ENCODE assay signal across 19 cellular contexts in the genomic region with DNA sequence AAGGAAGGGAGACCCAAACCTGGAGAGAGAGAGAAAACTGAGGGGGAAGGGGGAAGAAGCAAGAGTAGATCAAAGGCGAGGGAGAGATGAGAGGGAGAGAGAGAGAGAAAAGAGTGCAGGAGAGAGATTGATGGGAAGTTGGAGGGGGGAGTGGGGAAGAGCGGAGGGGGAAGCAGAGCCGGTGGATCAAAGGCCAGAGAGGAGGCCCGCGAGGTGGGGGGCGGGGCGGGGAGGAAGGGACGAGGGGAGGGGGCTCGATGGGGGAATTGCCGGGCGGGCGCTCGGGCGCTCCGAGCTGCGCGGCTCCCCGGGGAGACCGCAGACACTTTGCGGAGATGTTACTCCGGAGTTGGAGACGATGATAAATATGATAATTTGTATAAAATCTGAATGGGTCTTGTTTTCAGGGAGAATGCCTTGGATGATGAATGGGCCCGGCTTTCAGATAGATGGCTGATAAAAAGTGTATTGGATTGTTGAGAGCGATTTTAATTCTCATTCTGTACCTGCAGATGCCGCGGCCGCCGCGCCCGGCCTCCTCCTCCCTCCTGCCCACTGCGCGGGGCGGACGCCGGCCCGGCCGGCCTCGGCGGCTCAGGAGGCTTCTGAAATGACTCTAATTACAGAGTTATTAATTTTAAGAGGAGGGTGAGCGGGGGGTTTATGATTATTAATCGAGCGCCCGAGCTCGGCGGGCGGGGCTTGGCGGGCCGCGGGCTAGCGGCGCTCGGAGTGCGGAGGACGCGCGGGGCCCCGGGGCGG. TPM values are rescaled to one million over a fixed set of nuclear protein-coding genes. Genes with fewer than 3 reads are reported as not detected.
DNase-seq lines count a peak whose midpoint lies in the region; ATAC-seq and TF ChIP-seq lines count a peak whose summit lies in the region.
"Had no signal": no experiment of that assay in that cellular context is flagged by ENCODE, and none has a peak within 500 bp of the region (broad histone marks: within the 10 kb centered on the region; RNA-seq: fewer than 3 reads in every experiment).

No MANE protein-coding gene starts in this region.

- H3K4me1 ChIP-seq in BE2C (no peaks in the 10 kb centered on the region), HEK293 (ENCODE audit: control insufficient read depth, insufficient read depth, low read length) (no peaks in the 10 kb centered on the region), esophagus muscularis mucosa (peaks cover 0 to 13% (median 13%) of the 10 kb centered on the region in 4 donors), gastroesophageal sphincter (peaks cover 0 to 15% (median under 1%) of the 10 kb centered on the region in 3 donors), gastrocnemius medialis (no peaks in the 10 kb centered on the region)
- H3K4me1 ChIP-seq: testis had no signal

- H3K27me3 ChIP-seq in BE2C (peaks cover 22% of the 10 kb centered on the region), esophagus muscularis mucosa (peaks cover 0 to 95% (median 27%) of the 10 kb centered on the region in 4 donors), gastroesophageal sphincter (peaks cover 100% of the 10 kb centered on the region), gastrocnemius medialis (peaks cover 64 to 72% (median 68%) of the 10 kb centered on the region in 3 donors)
- H3K27me3 ChIP-seq: testis had no signal

- intact Hi-C loops in esophagus muscularis mucosa (cut with DNase I) = no loop called here
- intact Hi-C loops in gastrocnemius medialis (cut with DNase I; ENCODE audit: low total_unique reads) = no loop called here

- H3K36me3 Mint-ChIP-seq in nephron progenitor cell (ENCODE audit: low read depth) = no peaks in the 10 kb centered on the region

- no peak for DNase-seq in BE2C
- DNase-seq in esophagus muscularis mucosa (ENCODE audit: extremely low spot score) = no peak
- peak; percentile 81 for DNase-seq in nephron progenitor cell
- no peak for DNase-seq in gastrocnemius medialis
- DNase-seq in NOMO-1 treated with dmso at 0.1 percent for 144 hours (lab: John Stamatoyannopoulos, UW; ENCODE audit: unreplicated experiment) = no peak
- DNase-seq: activated CD4-positive, alpha-beta T cell treated with anti-CD3 and anti-CD28 coated beads for 36 hours; activated naive CD4-positive, alpha-beta T cell treated with anti-CD3 and anti-CD28 coated beads for 36 hours; mammary epithelial cell; NCI-H187 treated with DMSO at 0.1 percent for 48 hours; NCI-H446; SIG-M5; stimulated activated CD4-positive, alpha-beta T cell treated with anti-CD3 and anti-CD28 coated beads, Interleukin-2, amount 100 ng/mL, for 48 hours; T-helper 9 cell; testis had no signal

- no peaks in the 10 kb centered on the region for H3K9me3 Mint-ChIP-seq in nephron progenitor cell
- H3K9me3 Mint-ChIP-seq: activated naive CD4-positive, alpha-beta T cell treated with anti-CD3 and anti-CD28 coated beads for 36 hours had no signal

- ATAC-seq in gastroesophageal sphincter = no peak
- no peak for ATAC-seq in gastrocnemius medialis
- ATAC-seq in HG03439 (IDR thresholded peaks at IDR 0.05; ENCODE audit: unreplicated experiment) = no peak
- ATAC-seq: activated CD4-positive, alpha-beta T cell treated with anti-CD3 and anti-CD28 coated beads for 36 hours; HCT116; sciatic nerve had no signal

- H3K27ac ChIP-seq in HEK293 (ENCODE audit: extremely low read depth, low read depth, low read length) (no peak overlapping the region), esophagus muscularis mucosa (replicated peaks in 1 of 4) (no peak overlapping the region), gastroesophageal sphincter (no peak overlapping the region), gastrocnemius medialis (no peak overlapping the region)
- H3K27ac ChIP-seq: testis had no signal

- POLR2A ChIA-PET in HEK293 (lab: Yijun Ruan, JAX) = no interaction called here

- no peaks in the 10 kb centered on the region for H3K9me3 ChIP-seq in BE2C
- H3K9me3 ChIP-seq in HEK293 (ENCODE audit: control insufficient read depth, insufficient read depth, low read depth, low read length) = no peaks in the 10 kb centered on the region
- no peaks in the 10 kb centered on the region for H3K9me3 ChIP-seq in esophagus muscularis mucosa
- no peaks in the 10 kb centered on the region for H3K9me3 ChIP-seq in gastroesophageal sphincter
- H3K9me3 ChIP-seq in gastrocnemius medialis = no peaks in the 10 kb centered on the region
- H3K9me3 ChIP-seq: testis had no signal

- peaks cover 26% of the 10 kb centered on the region for H3K27me3 Mint-ChIP-seq in nephron progenitor cell (ENCODE audit: low read depth, poor library complexity)

- H3K4me1 Mint-ChIP-seq in nephron progenitor cell = peaks cover 52% of the 10 kb centered on the region

- in situ Hi-C loops in gastrocnemius medialis (cut with MboI; ENCODE audit: low sequenced_read_pairs in 4 of 4) = no loop called here

- peak overlapping the region; percentile 78 for H3K4me3 Mint-ChIP-seq in nephron progenitor cell
- H3K4me3 Mint-ChIP-seq: activated CD4-positive, alpha-beta T cell treated with anti-CD3 and anti-CD28 coated beads for 36 hours; activated naive CD4-positive, alpha-beta T cell treated with anti-CD3 and anti-CD28 coated beads for 36 hours had no signal

- TF ChIP-seq POLR2A in esophagus muscularis mucosa (IDR thresholded peaks at IDR 0.05; ENCODE audit: low read depth) = no peak
- no peak for TF ChIP-seq POLR2A in gastroesophageal sphincter (IDR thresholded peaks at IDR 0.05)
- no peak for TF ChIP-seq POLR2A in gastrocnemius medialis (IDR thresholded peaks at IDR 0.05)

- TF ChIP-seq EP300 in esophagus muscularis mucosa (IDR thresholded peaks at IDR 0.05) = no peak
- TF ChIP-seq EP300 in gastroesophageal sphincter (IDR thresholded peaks at IDR 0.05) = no peak

- TF ChIP-seq CTCF in BE2C (IDR thresholded peaks at IDR 0.05; ENCODE audit: low read depth, low read length) (no peak), HEK293 (tag by site-specific recombination; IDR thresholded peaks at IDR 0.05) (no peak), esophagus muscularis mucosa (IDR thresholded peaks at IDR 0.05) (no peak), nephron progenitor cell (IDR thresholded peaks at IDR 0.05) (no peak), gastroesophageal sphincter (IDR thresholded peaks at IDR 0.05) (no peak), gastrocnemius medialis (IDR thresholded peaks at IDR 0.05 in 4 of 5, conservative IDR thresholded peaks at IDR 0.05 in 1 of 5) (no peak)

- CTCF ChIA-PET in HEK293 (lab: Yijun Ruan, JAX) = interaction anchor here (0.6 to 1.2 kb wide), 2 partner anchors 28 to 291 kb away, joined by 3 to 5 read pairs; no protein-coding TSS in a partner anchor

- H3K4me3 ChIP-seq in BE2C (ENCODE audit: low read depth, low read length) (peak overlapping the region; percentile 46), HEK293 (ENCODE audit: low read depth, low read length) (no peak overlapping the region), esophagus muscularis mucosa (peak overlapping the region in 3 of 4 donors; percentile 20 to 24 (median 24)), gastroesophageal sphincter (peak overlapping the region in 1 of 2 donors; percentile 12), gastrocnemius medialis (no peak overlapping the region)

- H3K36me3 ChIP-seq in BE2C (no peaks in the 10 kb centered on the region), HEK293 (ENCODE audit: control insufficient read depth in 2 of 2, insufficient read depth in 1 of 2, low read length in 2 of 2) (no peaks in the 10 kb centered on the region), esophagus muscularis mucosa (no peaks in the 10 kb centered on the region), gastroesophageal sphincter (no peaks in the 10 kb centered on the region), gastrocnemius medialis (no peaks in the 10 kb centered on the region)

- 2% methylated on average over 53 of the region's 58 CpGs for WGBS in esophagus muscularis mucosa
- WGBS in gastroesophageal sphincter (ENCODE audit: low coverage in 1 of 2), 2 donors = 1 to 3% methylated on average over 17 to 39 of the region's 58 CpGs

- no peak overlapping the region for H3K27ac Mint-ChIP-seq in nephron progenitor cell
- H3K27ac Mint-ChIP-seq: activated CD4-positive, alpha-beta T cell treated with anti-CD3 and anti-CD28 coated beads for 36 hours; activated naive CD4-positive, alpha-beta T cell treated with anti-CD3 and anti-CD28 coated beads for 36 hours had no signal

TF ChIP-seq in HEK293, 187 proteins besides CTCF, POLR2A, EP300 and RAD21 (continues in another document):
- 0 out of 2 replicates have a peak, but pooled peaks have one; percentile 22 for TF ChIP-seq ZNF398 (tag by site-specific recombination; IDR thresholded peaks at IDR 0.05)
- no peak for TF ChIP-seq ZNF311 (tag by site-specific recombination; IDR thresholded peaks at IDR 0.05; ENCODE audit: borderline replicate concordance)
- TF ChIP-seq ZNF2 (tag by site-specific recombination; IDR thresholded peaks at IDR 0.05) = no peak

RNA-seq across cellular contexts. Expression of gene PAX2, which starts 21.4 kb away (rescaled TPM):
- polyA plus RNA-seq in BE2C (2012; ENCODE audit: insufficient read depth, insufficient read length, low read depth) = not detected
- not detected for total RNA-seq in esophagus muscularis mucosa
- total RNA-seq in gastroesophageal sphincter = not detected
- total RNA-seq in gastrocnemius medialis = not detected
- total RNA-seq: activated naive CD4-positive, alpha-beta T cell treated with anti-CD3 and anti-CD28 coated beads for 36 hours; mammary epithelial cell; sciatic nerve had no signal
- polyA plus RNA-seq: mammary epithelial cell had no signal

Comparison
In these comparisons a context has a peak if more than half of its experiments do, and no peak if none do; other contexts are left out.
1. H3K4me3 ChIP-seq: peak in BE2C (single experiment) and esophagus muscularis mucosa (3 of 4); none in HEK293 (single experiment) and gastrocnemius medialis (0 of 4).